In the genomic region with DNA sequence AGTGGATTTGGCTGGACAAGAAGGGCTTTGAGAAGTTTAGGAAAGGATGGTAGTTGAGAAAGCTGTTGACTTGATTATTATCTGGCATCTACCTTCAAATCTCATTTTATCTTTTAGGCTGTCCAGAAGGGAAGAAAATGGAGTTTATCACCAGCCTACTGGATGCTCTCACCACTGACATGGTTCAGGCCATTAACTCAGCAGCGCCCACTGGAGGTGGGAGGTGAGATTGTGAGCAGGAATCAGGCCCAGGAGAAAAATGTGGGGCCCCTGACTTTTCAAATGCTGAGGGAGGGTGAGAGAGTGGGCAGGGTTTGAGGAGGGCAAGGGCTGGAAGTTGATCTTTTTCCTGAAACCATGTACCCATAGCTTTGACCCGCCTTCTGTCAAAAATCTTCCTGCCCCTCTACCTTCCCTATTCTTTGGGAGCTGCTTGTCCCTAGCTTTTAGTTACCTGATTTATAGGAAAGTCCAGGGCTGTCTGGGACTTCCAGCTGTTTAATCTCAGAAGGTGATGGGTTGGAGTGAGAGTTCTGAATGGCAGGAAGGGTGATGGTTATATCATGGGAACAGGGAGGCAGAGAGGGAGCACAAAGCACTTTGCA, we compare ENCODE assay signal across 8 cellular contexts.
A peak's percentile ranks its signal among the peaks of the same experiment; 100 is the strongest.
DNase-seq lines count a peak whose midpoint lies in the region; ATAC-seq, FAIRE-seq and TF ChIP-seq lines count a peak whose summit lies in the region.

No MANE protein-coding gene starts in this region.

- H2BK20ac ChIP-seq in H1 (ENCODE audit: low read length): 0 out of 2 replicates have a peak overlapping the region, but pooled peaks have one; percentile 2

- H3K9ac ChIP-seq in H1 (replicated peaks in 1 of 4; ENCODE audit: extremely low read depth in 1 of 4, low read depth in 3 of 4, low read length in 3 of 4) (no peak overlapping the region), trophoblast cell (ENCODE audit: low read length) (no peak overlapping the region)

- H3K14ac ChIP-seq in H1 (ENCODE audit: insufficient read length) (no peak overlapping the region), trophoblast cell (ENCODE audit: low read length) (no peak overlapping the region)

- WGBS in H1 (ENCODE audit: extremely low coverage in 1 of 2, insufficient coverage in 1 of 2, insufficient read length in 1 of 2, insufficient replicate concordance in 2 of 2, low coverage in 1 of 2, low lambda C conversion rate in 2 of 2, missing lambda C conversion rate in 1 of 2), 2 experiments: 15% methylated on average over 2 of the region's 2 CpGs; no CpG with 5 or more reads in 1 of the 2 experiments
- no CpG with 5 or more reads among the region's 2 CpGs for WGBS in trophoblast cell (ENCODE audit: extremely low coverage, insufficient coverage, insufficient read length)

- H2AK5ac ChIP-seq in H1 (ENCODE audit: low read depth, low read length): no peak overlapping the region
- no peak overlapping the region for H2AK5ac ChIP-seq in trophoblast cell (ENCODE audit: low read length)

- peak; percentile 77 to 87 for TF ChIP-seq RAD21 in H1 (IDR thresholded peaks at IDR 0.05 in 1 of 2, conservative IDR thresholded peaks at IDR 0.05 in 1 of 2; ENCODE audit: low read depth in 2 of 2, low read length in 2 of 2)

- H4K20me1 ChIP-seq in H1 (replicated peaks in 1 of 2; ENCODE audit: control insufficient read depth in 1 of 2, insufficient read depth in 2 of 2, low read length in 2 of 2): no peaks in the 10 kb centered on the region

- H3K79me2 ChIP-seq in H1 (ENCODE audit: control insufficient read depth in 1 of 2, insufficient read depth in 2 of 2, low read length in 2 of 2) (no peaks in the 10 kb centered on the region), trophoblast cell (ENCODE audit: control insufficient read depth, insufficient read depth, low read length, poor library complexity) (no peaks in the 10 kb centered on the region)

- no peak overlapping the region for H3K23ac ChIP-seq in H1 (ENCODE audit: insufficient read length)
- H3K23ac ChIP-seq in trophoblast cell (ENCODE audit: low read length): no peak overlapping the region

- peak; percentile 85 to 92 (median 89) for TF ChIP-seq CTCF in H1 (IDR thresholded peaks at IDR 0.05; ENCODE audit: control extremely low read depth in 1 of 3, insufficient read depth in 1 of 3, low read depth in 1 of 3, low read length in 3 of 3)

- H3K79me1 ChIP-seq in H1 (ENCODE audit: low read depth, low read length): no peaks in the 10 kb centered on the region
- no peaks in the 10 kb centered on the region for H3K79me1 ChIP-seq in trophoblast cell (ENCODE audit: low read length)

- no peak overlapping the region for H2BK12ac ChIP-seq in H1 (ENCODE audit: low read depth, low read length)
- H2BK12ac ChIP-seq in trophoblast cell (ENCODE audit: low read length): no peak overlapping the region

- DNase-seq in activated T-cell treated with anti-CD3 and anti-CD28 coated beads, Interleukin-2, amount 50 U/mL, for 24 hours: peak; percentile 39
- DNase-seq in activated T-cell treated with anti-CD3 and anti-CD28 coated beads, Interleukin-2, amount 50 U/mL, for 1 hour: no peak
- DNase-seq in NCI-H1694 (lab: John Stamatoyannopoulos, UW) (peak; percentile 55), H1 (ENCODE audit: low read depth in 1 of 2, low spot score in 2 of 2) (peak; percentile 34 to 94), trophoblast cell (peak; percentile 16 to 59), SHP77 (lab: John Stamatoyannopoulos, UW) (no peak)

- H3K18ac ChIP-seq in H1 (ENCODE audit: extremely low read depth, low read length) (no peak overlapping the region), trophoblast cell (ENCODE audit: low read length) (no peak overlapping the region)

- no peak for TF ChIP-seq POLR2A in H1 (IDR thresholded peaks at IDR 0.05; ENCODE audit: control extremely low read depth in 1 of 2, low read depth in 2 of 2, low read length in 2 of 2)

- H4K12ac ChIP-seq in trophoblast cell (ENCODE audit: low read depth, low read length): no peak overlapping the region

- H3K4me1 Mint-ChIP-seq in activated T-cell treated with anti-CD3 and anti-CD28 coated beads, Interleukin-2, amount 50 U/mL, for 24 hours (ENCODE audit: low read depth): peaks cover under 1% of the 10 kb centered on the region

- H3K36me3 ChIP-seq in H1 (ENCODE audit: control insufficient read depth in 2 of 4, insufficient read depth in 4 of 4, low read length in 3 of 4) (no peaks in the 10 kb centered on the region), trophoblast cell (ENCODE audit: control insufficient read depth in 1 of 2, insufficient read depth in 2 of 2, low read length in 2 of 2) (no peaks in the 10 kb centered on the region)

- H4K91ac ChIP-seq in H1 (replicated peaks; ENCODE audit: insufficient read length, low read length) (no peak overlapping the region), trophoblast cell (ENCODE audit: low read depth, low read length) (no peak overlapping the region)

- ATAC-seq in GM21360 (IDR thresholded peaks at IDR 0.05; ENCODE audit: unreplicated experiment) (no peak), GM18909 (IDR thresholded peaks at IDR 0.05; ENCODE audit: poor library complexity, unreplicated experiment) (no peak)

- no peaks in the 10 kb centered on the region for H3K23me2 ChIP-seq in H1 (ENCODE audit: low read depth, low read length)

- H3K27ac ChIP-seq in H1 (ENCODE audit: low read depth, low read length): no peak overlapping the region
- no peak overlapping the region for H3K27ac ChIP-seq in trophoblast cell (ENCODE audit: low read depth, low read length)

- no peak overlapping the region for H2BK120ac ChIP-seq in H1 (replicated peaks; ENCODE audit: low read depth, low read length)
- H2BK120ac ChIP-seq in trophoblast cell (ENCODE audit: insufficient read depth, low read length, poor library complexity): no peak overlapping the region

- no peaks in the 10 kb centered on the region for H3K27me3 ChIP-seq in H1 (replicated peaks in 1 of 4; ENCODE audit: control insufficient read depth in 3 of 4, extremely low read depth in 1 of 4, insufficient read depth in 3 of 4, low read length in 3 of 4)
- no peaks in the 10 kb centered on the region for H3K27me3 ChIP-seq in trophoblast cell (ENCODE audit: insufficient read depth, low read length)

- H3K4ac ChIP-seq in H1 (replicated peaks; ENCODE audit: insufficient read length, low read depth, low read length) (no peak overlapping the region), trophoblast cell (ENCODE audit: low read depth, low read length) (no peak overlapping the region)

- H4K5ac ChIP-seq in H1 (ENCODE audit: insufficient read length, low read depth, low read length): no peak overlapping the region

- no peak overlapping the region for H4K8ac ChIP-seq in H1 (ENCODE audit: extremely low read depth, insufficient read depth, low read length)
- H4K8ac ChIP-seq in trophoblast cell (ENCODE audit: low read depth, low read length): no peak overlapping the region

- no peak overlapping the region for H3K4me3 Mint-ChIP-seq in activated T-cell treated with anti-CD3 and anti-CD28 coated beads, Interleukin-2, amount 50 U/mL, for 24 hours

- H3K4me1 ChIP-seq in H1 (replicated peaks in 1 of 4; ENCODE audit: control insufficient read depth in 3 of 4, insufficient read depth in 4 of 4, low read length in 3 of 4) (peaks cover 0 to 8% (median 5%) of the 10 kb centered on the region in 4 experiments; a peak in 3 of 7 replicates), trophoblast cell (ENCODE audit: control insufficient read depth in 1 of 2, insufficient read depth in 2 of 2, low read length in 2 of 2) (peaks cover 3 to 6% of the 10 kb centered on the region in 2 experiments)

- H2BK15ac ChIP-seq in H1 (ENCODE audit: low read length): 0 out of 2 replicates have a peak overlapping the region, but pooled peaks have one; percentile 36

- POLR2A ChIA-PET in H1 (lab: Charles Lee; ENCODE audit: partially characterized antibody): no interaction called here

- H3K9me3 Mint-ChIP-seq in activated T-cell treated with anti-CD3 and anti-CD28 coated beads, Interleukin-2, amount 50 U/mL, for 24 hours: no peaks in the 10 kb centered on the region

- no peak overlapping the region for H3K27ac Mint-ChIP-seq in activated T-cell treated with anti-CD3 and anti-CD28 coated beads, Interleukin-2, amount 50 U/mL, for 24 hours

- FAIRE-seq in H1 (lab: Jason Lieb, UNC): peak; percentile 70

- CTCF ChIA-PET in H1 (lab: Charles Lee; ENCODE audit: partially characterized antibody): interaction anchor here (0.6 to 5.4 kb wide), 55 partner anchors 8 to 484 kb away, joined by 3 to 45 read pairs (median 4); partner anchors contain the start of gene SMOC1

- peaks cover 28% of the 10 kb centered on the region for H3K27me3 Mint-ChIP-seq in activated T-cell treated with anti-CD3 and anti-CD28 coated beads, Interleukin-2, amount 50 U/mL, for 24 hours

- H2BK5ac ChIP-seq in H1 (ENCODE audit: low read depth, low read length): no peak overlapping the region
- no peak overlapping the region for H2BK5ac ChIP-seq in trophoblast cell (ENCODE audit: low read depth, low read length, poor library complexity)

- no peaks in the 10 kb centered on the region for H3K36me3 Mint-ChIP-seq in activated T-cell treated with anti-CD3 and anti-CD28 coated beads, Interleukin-2, amount 50 U/mL, for 24 hours (ENCODE audit: low read depth)

- no peak overlapping the region for H3K56ac ChIP-seq in H1 (replicated peaks; ENCODE audit: insufficient read length, low read depth, low read length)

- H3K4me3 ChIP-seq in H1 (ENCODE audit: extremely low read depth in 1 of 4, insufficient read depth in 2 of 4, low read depth in 3 of 4, low read length in 4 of 4) (no peak overlapping the region), trophoblast cell (ENCODE audit: low read depth, low read length) (no peak overlapping the region)

- no peak overlapping the region for H3K4me2 ChIP-seq in H1 (ENCODE audit: insufficient read depth in 1 of 2, low read depth in 2 of 2, low read length in 2 of 2)
- no peak overlapping the region for H3K4me2 ChIP-seq in trophoblast cell (ENCODE audit: low read length)

- no peak for TF ChIP-seq EP300 in H1 (IDR thresholded peaks at IDR 0.05; ENCODE audit: borderline replicate concordance in 1 of 2, low read depth in 2 of 2, low read length in 2 of 2)

- H3K9me3 ChIP-seq in H1 (ENCODE audit: insufficient read depth in 2 of 2, low read depth in 1 of 2, low read length in 1 of 2): no peaks in the 10 kb centered on the region
- H3K9me3 ChIP-seq in trophoblast cell (ENCODE audit: insufficient read depth, low read depth, low read length): no peaks in the 10 kb centered on the region

- H2AFZ ChIP-seq in H1 (ENCODE audit: low read length) (0 out of 2 replicates have a peak overlapping the region, but pooled peaks have one; percentile 19), trophoblast cell (ENCODE audit: insufficient read depth, low read length, poor library complexity) (no peak overlapping the region)

TF ChIP-seq in H1, 55 proteins besides CTCF, POLR2A, EP300 and RAD21 (continues in another document):
- TF ChIP-seq YY1 (IDR thresholded peaks at IDR 0.05; ENCODE audit: low read depth, low read length) (peak; percentile 78), SP4 (IDR thresholded peaks at IDR 0.05; ENCODE audit: low read length) (no peak), SP2 (IDR thresholded peaks at IDR 0.05; ENCODE audit: low read length) (no peak; the same call in 1 of the 2 replicates), CREB1 (IDR thresholded peaks at IDR 0.05) (peak; percentile 17; the same call in 1 of the 2 replicates), TAF7 (optimal IDR thresholded peaks at IDR 0.05; ENCODE audit: borderline replicate concordance, low read depth, low read length) (peak; percentile 45), SRF (IDR thresholded peaks at IDR 0.05; ENCODE audit: low read depth, low read length) (peak; percentile 24; the same call in 1 of the 2 replicates)

Comparison
In these comparisons a context has a peak if more than half of its experiments do, and no peak if none do; other contexts are left out.
1. DNase-seq: peak in activated T-cell treated with anti-CD3 and anti-CD28 coated beads, Interleukin-2, amount 50 U/mL, for 24 hours (single experiment), NCI-H1694 (single experiment), H1 (2 of 2) and trophoblast cell (2 of 2); none in activated T-cell treated with anti-CD3 and anti-CD28 coated beads, Interleukin-2, amount 50 U/mL, for 1 hour (single experiment) and SHP77 (0 of 2).